Comparison of ENCODE assay signal across 1 cellular context in genomic region chr2:172977330-172978052, GRCh38.
TF ChIP-seq lines count a peak whose summit lies in the region.

No MANE protein-coding gene starts in this region.

TF ChIP-seq in GM23338, 12 proteins besides CTCF, POLR2A, EP300 and RAD21 (continued from another document):
- TF ChIP-seq ZNF462 (CRISPR knock-in tag; IDR thresholded peaks at IDR 0.05) (no peak), EZH2phosphoT487 (IDR thresholded peaks at IDR 0.05; ENCODE audit: unreplicated experiment) (no peak), REST (IDR thresholded peaks at IDR 0.05; ENCODE audit: unreplicated experiment) (no peak)
